In the genomic region with DNA sequence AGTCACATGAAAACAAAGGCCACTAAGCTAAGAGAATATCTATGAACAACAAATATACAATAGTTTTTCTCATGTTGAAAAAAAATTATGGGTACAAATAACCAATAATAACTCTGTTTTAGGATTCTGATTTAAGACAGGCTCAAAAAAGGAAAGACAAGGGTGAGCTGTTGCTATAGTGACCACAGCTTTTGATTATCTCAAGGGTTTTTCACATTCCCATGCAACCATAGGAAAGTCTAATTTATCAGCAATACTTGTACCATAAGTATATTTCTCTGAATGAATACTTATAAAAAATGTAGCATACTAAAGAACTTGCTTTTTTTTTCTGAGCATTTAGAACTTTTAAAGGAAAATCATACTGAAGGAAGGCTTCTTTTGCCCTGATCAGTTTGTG, we compare ENCODE assay signal across 1 cellular context.
TF ChIP-seq lines count a peak whose summit lies in the region.

No MANE protein-coding gene starts in this region.

TF ChIP-seq in SK-N-SH, 30 proteins besides CTCF, POLR2A, EP300 and RAD21 (continued from another document):
- TF ChIP-seq, protein P1, sequence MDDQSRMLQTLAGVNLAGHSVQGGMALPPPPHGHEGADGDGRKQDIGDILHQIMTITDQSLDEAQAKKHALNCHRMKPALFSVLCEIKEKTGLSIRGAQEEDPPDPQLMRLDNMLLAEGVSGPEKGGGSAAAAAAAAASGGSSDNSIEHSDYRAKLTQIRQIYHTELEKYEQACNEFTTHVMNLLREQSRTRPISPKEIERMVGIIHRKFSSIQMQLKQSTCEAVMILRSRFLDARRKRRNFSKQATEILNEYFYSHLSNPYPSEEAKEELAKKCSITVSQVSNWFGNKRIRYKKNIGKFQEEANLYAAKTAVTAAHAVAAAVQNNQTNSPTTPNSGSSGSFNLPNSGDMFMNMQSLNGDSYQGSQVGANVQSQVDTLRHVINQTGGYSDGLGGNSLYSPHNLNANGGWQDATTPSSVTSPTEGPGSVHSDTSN (IDR thresholded peaks at IDR 0.05), result no peak
- no peak for TF ChIP-seq GABPA (IDR thresholded peaks at IDR 0.05; ENCODE audit: low read depth)
- no peak for TF ChIP-seq YY1 (IDR thresholded peaks at IDR 0.05; ENCODE audit: low read depth)
- TF ChIP-seq NFIC (IDR thresholded peaks at IDR 0.05; ENCODE audit: borderline replicate concordance), result no peak
- TF ChIP-seq, protein P2, sequence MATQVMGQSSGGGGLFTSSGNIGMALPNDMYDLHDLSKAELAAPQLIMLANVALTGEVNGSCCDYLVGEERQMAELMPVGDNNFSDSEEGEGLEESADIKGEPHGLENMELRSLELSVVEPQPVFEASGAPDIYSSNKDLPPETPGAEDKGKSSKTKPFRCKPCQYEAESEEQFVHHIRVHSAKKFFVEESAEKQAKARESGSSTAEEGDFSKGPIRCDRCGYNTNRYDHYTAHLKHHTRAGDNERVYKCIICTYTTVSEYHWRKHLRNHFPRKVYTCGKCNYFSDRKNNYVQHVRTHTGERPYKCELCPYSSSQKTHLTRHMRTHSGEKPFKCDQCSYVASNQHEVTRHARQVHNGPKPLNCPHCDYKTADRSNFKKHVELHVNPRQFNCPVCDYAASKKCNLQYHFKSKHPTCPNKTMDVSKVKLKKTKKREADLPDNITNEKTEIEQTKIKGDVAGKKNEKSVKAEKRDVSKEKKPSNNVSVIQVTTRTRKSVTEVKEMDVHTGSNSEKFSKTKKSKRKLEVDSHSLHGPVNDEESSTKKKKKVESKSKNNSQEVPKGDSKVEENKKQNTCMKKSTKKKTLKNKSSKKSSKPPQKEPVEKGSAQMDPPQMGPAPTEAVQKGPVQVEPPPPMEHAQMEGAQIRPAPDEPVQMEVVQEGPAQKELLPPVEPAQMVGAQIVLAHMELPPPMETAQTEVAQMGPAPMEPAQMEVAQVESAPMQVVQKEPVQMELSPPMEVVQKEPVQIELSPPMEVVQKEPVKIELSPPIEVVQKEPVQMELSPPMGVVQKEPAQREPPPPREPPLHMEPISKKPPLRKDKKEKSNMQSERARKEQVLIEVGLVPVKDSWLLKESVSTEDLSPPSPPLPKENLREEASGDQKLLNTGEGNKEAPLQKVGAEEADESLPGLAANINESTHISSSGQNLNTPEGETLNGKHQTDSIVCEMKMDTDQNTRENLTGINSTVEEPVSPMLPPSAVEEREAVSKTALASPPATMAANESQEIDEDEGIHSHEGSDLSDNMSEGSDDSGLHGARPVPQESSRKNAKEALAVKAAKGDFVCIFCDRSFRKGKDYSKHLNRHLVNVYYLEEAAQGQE (IDR thresholded peaks at IDR 0.05; ENCODE audit: low read depth, low read length), result no peak
- TF ChIP-seq RCOR1 (IDR thresholded peaks at IDR 0.05; ENCODE audit: low read length), result no peak
- no peak for TF ChIP-seq RXRA (IDR thresholded peaks at IDR 0.05; ENCODE audit: borderline replicate concordance, low read depth)
- TF ChIP-seq CHD2 (IDR thresholded peaks at IDR 0.05; ENCODE audit: low read length, partially characterized antibody), result no peak
- no peak for TF ChIP-seq TEAD4 (IDR thresholded peaks at IDR 0.05; ENCODE audit: borderline replicate concordance, insufficient read depth)
- TF ChIP-seq POLR2AphosphoS5 (IDR thresholded peaks at IDR 0.05; ENCODE audit: low read depth, low read length), result no peak
- no peak for TF ChIP-seq GATA2 (CRISPR knock-in tag; IDR thresholded peaks at IDR 0.05)
- TF ChIP-seq FOSL2 (IDR thresholded peaks at IDR 0.05; ENCODE audit: borderline replicate concordance, low read depth), result no peak
- TF ChIP-seq, protein P3, sequence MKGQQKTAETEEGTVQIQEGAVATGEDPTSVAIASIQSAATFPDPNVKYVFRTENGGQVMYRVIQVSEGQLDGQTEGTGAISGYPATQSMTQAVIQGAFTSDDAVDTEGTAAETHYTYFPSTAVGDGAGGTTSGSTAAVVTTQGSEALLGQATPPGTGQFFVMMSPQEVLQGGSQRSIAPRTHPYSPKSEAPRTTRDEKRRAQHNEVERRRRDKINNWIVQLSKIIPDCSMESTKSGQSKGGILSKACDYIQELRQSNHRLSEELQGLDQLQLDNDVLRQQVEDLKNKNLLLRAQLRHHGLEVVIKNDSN (IDR thresholded peaks at IDR 0.05; ENCODE audit: borderline replicate concordance, low read depth), result no peak
